ENCODE assay signal across 34 cellular contexts in the genomic region with DNA sequence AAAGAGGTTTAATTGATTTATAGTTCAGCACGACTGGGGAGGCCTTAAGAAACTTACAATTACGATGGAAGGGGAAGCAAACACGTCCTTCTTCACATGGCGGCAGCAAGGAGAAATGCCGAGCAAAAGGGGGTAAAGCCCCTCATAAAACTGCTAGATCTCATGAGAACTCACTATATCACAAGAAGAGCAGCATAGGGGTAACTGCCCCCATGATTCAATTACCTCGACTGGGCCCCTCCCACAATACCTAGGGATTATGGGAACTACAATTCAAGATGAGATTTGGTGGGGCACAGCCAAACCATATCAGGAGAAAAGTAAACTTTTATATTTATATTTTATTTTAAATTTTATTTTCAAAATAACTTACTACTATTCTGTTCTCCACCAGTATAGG.
"Had no signal": no experiment of that assay in that cellular context is flagged by ENCODE, and none has a peak within 500 bp of the region (broad histone marks: within the 10 kb centered on the region; RNA-seq: fewer than 3 reads in every experiment).

No MANE protein-coding gene starts in this region.

- DNase-seq: Karpas-422, Kasumi-1, MG63, MM.1S, MV-4-11, NCI-H1092, NCI-H1092 treated with DMSO at 0.1 percent for 48 hours, NCI-H1105, NCI-H1105 treated with DMSO at 0.1 percent for 48 hours, NCI-H1417, NCI-H1417 treated with DMSO at 0.1 percent for 48 hours, NCI-H1436, NCI-H1436 treated with DMSO at 0.1 percent for 48 hours, NCI-H146, NCI-H1694, NCI-H1694 treated with DMSO at 0.1 percent for 48 hours, NCI-H187, NCI-H187 treated with DMSO at 0.1 percent for 48 hours, NCI-H1930, NCI-H2029, NCI-H2029 treated with DMSO at 0.1 percent for 48 hours, NCI-H2081, NCI-H2081 treated with DMSO at 0.1 percent for 48 hours, NCI-H2107, NCI-H2171, NCI-H2171 treated with DMSO at 0.1 percent for 48 hours, NCI-H2227 treated with DMSO at 0.1 percent for 48 hours, NCI-H226, NCI-H345, NCI-H446, NCI-H446 treated with DMSO at 0.1 percent for 48 hours, NCI-H510A, NCI-H510A treated with DMSO at 0.1 percent for 48 hours, NCI-H524 had no signal

- H3K27me3 ChIP-seq: MG63 had no signal

- H3K4me3 ChIP-seq: MG63 had no signal

- H3K36me3 ChIP-seq: MG63 had no signal

- H3K9me3 ChIP-seq: MG63 had no signal
